In the genomic region with DNA sequence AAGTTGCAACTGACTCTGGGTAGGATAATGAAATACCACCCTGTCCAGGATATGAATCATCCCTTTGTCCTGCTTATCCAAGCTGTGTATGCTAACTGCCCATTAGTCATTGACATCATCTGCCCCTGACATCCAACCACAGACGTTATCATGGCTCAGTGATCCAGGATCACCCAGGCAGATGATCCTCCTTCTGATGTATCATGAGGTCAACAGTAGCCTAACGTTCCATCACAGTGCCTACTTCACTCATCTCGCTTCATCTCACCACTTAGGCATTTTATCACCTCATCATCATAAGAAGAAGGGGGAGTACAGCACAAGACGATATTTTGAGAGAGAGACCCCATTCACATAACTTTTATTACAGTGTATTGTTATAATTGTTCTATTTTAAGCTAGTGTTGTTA, we compare ENCODE assay signal across 12 cellular contexts. TPM values are rescaled to one million over a fixed set of nuclear protein-coding genes. Genes with fewer than 3 reads are reported as not detected.
DNase-seq lines count a peak whose midpoint lies in the region; ATAC-seq, FAIRE-seq and TF ChIP-seq lines count a peak whose summit lies in the region.
"Had no signal": no experiment of that assay in that cellular context is flagged by ENCODE, and none has a peak within 500 bp of the region (broad histone marks: within the 10 kb centered on the region; RNA-seq: fewer than 3 reads in every experiment).

No MANE protein-coding gene starts in this region.

- no peak overlapping the region for H3K27ac Mint-ChIP-seq in mesothelial cell of epicardium
- H3K27ac Mint-ChIP-seq: activated naive CD4-positive, alpha-beta T cell treated with anti-CD3 and anti-CD28 coated beads, Interleukin-2, amount 50 U/mL, for 24 hours had no signal

- FAIRE-seq in GM19239 (lab: Jason Lieb, UNC): no peak

- peak overlapping the region; percentile 71 for H3K4me2 ChIP-seq in skeletal muscle satellite cell (ENCODE audit: low read length)

- H3K27ac ChIP-seq in SJCRH30 (peak overlapping the region; percentile 37; the same call in 1 of the 2 replicates), esophagus muscularis mucosa (replicated peaks in 1 of 4) (no peak overlapping the region)
- H3K27ac ChIP-seq: right lobe of liver, stomach had no signal

- TF ChIP-seq EP300 in esophagus muscularis mucosa (IDR thresholded peaks at IDR 0.05): no peak

- H3K4me1 Mint-ChIP-seq in mesothelial cell of epicardium: no peaks in the 10 kb centered on the region
- H3K4me1 Mint-ChIP-seq: activated naive CD4-positive, alpha-beta T cell treated with anti-CD3 and anti-CD28 coated beads, Interleukin-2, amount 50 U/mL, for 24 hours had no signal

- no peak for TF ChIP-seq POLR2A in esophagus muscularis mucosa (IDR thresholded peaks at IDR 0.05; ENCODE audit: low read depth)

- no peak overlapping the region for H3K4me3 ChIP-seq in SJCRH30
- H3K4me3 ChIP-seq in skeletal muscle satellite cell (ENCODE audit: low read length): peak overlapping the region; percentile 6
- H3K4me3 ChIP-seq in esophagus muscularis mucosa: no peak overlapping the region
- H3K4me3 ChIP-seq: right lobe of liver, stomach had no signal

- TF ChIP-seq CTCF in mesothelial cell of epicardium (IDR thresholded peaks at IDR 0.05; ENCODE audit: unreplicated experiment): no peak
- TF ChIP-seq CTCF in esophagus muscularis mucosa (IDR thresholded peaks at IDR 0.05): no peak

- peaks cover 11% of the 10 kb centered on the region for H3K4me1 ChIP-seq in SJCRH30
- H3K4me1 ChIP-seq in skeletal muscle satellite cell (ENCODE audit: control insufficient read depth, insufficient read depth, low read length): peaks cover 19% of the 10 kb centered on the region
- no peaks in the 10 kb centered on the region for H3K4me1 ChIP-seq in esophagus muscularis mucosa

- peak overlapping the region; percentile 51 for H3K9ac ChIP-seq in skeletal muscle satellite cell (ENCODE audit: low read depth, low read length)

- H3K4me3 Mint-ChIP-seq in mesothelial cell of epicardium: no peak overlapping the region
- H3K4me3 Mint-ChIP-seq: activated naive CD4-positive, alpha-beta T cell treated with anti-CD3 and anti-CD28 coated beads, Interleukin-2, amount 50 U/mL, for 24 hours had no signal

- DNase-seq in HCEC 1CT: peak; percentile 99
- peak; percentile 51 to 62 for DNase-seq in SJCRH30
- no peak for DNase-seq in mesothelial cell of epicardium (ENCODE audit: low spot score in 2 of 2, unreplicated experiment in 2 of 2)
- no peak for DNase-seq in esophagus muscularis mucosa (ENCODE audit: extremely low spot score)
- no peak for DNase-seq in GM19239 (ENCODE audit: insufficient read length, low spot score)
- DNase-seq: NCI-H2081, right lobe of liver, stomach, T-helper 2 cell had no signal

- no peaks in the 10 kb centered on the region for H3K27me3 Mint-ChIP-seq in mesothelial cell of epicardium (ENCODE audit: low read depth)
- H3K27me3 Mint-ChIP-seq: activated naive CD4-positive, alpha-beta T cell treated with anti-CD3 and anti-CD28 coated beads, Interleukin-2, amount 50 U/mL, for 24 hours had no signal

- no peaks in the 10 kb centered on the region for H3K36me3 Mint-ChIP-seq in mesothelial cell of epicardium
- H3K36me3 Mint-ChIP-seq: activated naive CD4-positive, alpha-beta T cell treated with anti-CD3 and anti-CD28 coated beads, Interleukin-2, amount 50 U/mL, for 24 hours had no signal

- H3K36me3 ChIP-seq in SJCRH30 (no peaks in the 10 kb centered on the region), skeletal muscle satellite cell (ENCODE audit: insufficient read depth, low read length) (no peaks in the 10 kb centered on the region), esophagus muscularis mucosa (no peaks in the 10 kb centered on the region)
- H3K36me3 ChIP-seq: right lobe of liver, stomach had no signal

- H3K9me3 Mint-ChIP-seq in mesothelial cell of epicardium: no peaks in the 10 kb centered on the region
- H3K9me3 Mint-ChIP-seq: activated naive CD4-positive, alpha-beta T cell treated with anti-CD3 and anti-CD28 coated beads, Interleukin-2, amount 50 U/mL, for 24 hours had no signal

- intact Hi-C loops in esophagus muscularis mucosa (cut with DNase I): no loop called here

- no peaks in the 10 kb centered on the region for H3K9me3 ChIP-seq in SJCRH30 (replicated peaks)
- H3K9me3 ChIP-seq in skeletal muscle satellite cell (replicated peaks; ENCODE audit: low read length): no peaks in the 10 kb centered on the region
- no peaks in the 10 kb centered on the region for H3K9me3 ChIP-seq in esophagus muscularis mucosa
- H3K9me3 ChIP-seq: right lobe of liver, stomach had no signal

- H3K27me3 ChIP-seq in SJCRH30 (no peaks in the 10 kb centered on the region), skeletal muscle satellite cell (ENCODE audit: control insufficient read depth, insufficient read depth, low read length) (no peaks in the 10 kb centered on the region), esophagus muscularis mucosa (peaks cover 0 to 4% (median 0%) of the 10 kb centered on the region in 4 donors)
- H3K27me3 ChIP-seq: right lobe of liver, stomach had no signal

- peak; percentile 50 for ATAC-seq in esophagus mucosa

- 45% methylated on average over 4 of the region's 4 CpGs for WGBS in esophagus muscularis mucosa

RNA-seq across cellular contexts. Expression of gene BTN3A2, which starts 13.4 kb away (rescaled TPM):
- 0.77 and 0.79 TPM in 2 replicates for total RNA-seq in SJCRH30 (2014; rRNA removed; shearing (Covaris generic))
- 2.7 TPM for total RNA-seq in esophagus mucosa
- 14.2 and 14.4 TPM in 2 replicates for total RNA-seq in skeletal muscle satellite cell (2012; rRNA removed)
- total RNA-seq in mesothelial cell of epicardium: 19.2 to 21.5 TPM (median 21.3 TPM) in 3 replicates
- total RNA-seq in esophagus muscularis mucosa: 10 to 100 TPM in 2 of 4 donors, 1 to 10 TPM in 2; 6.6 to 14.1 (median 11.2) TPM

RNA-seq across cellular contexts. Expression of gene BTN2A2, which starts 31.4 kb away (rescaled TPM):
- 8.5 and 11.4 TPM in 2 replicates for total RNA-seq in SJCRH30 (2014; rRNA removed; shearing (Covaris generic))
- 2.4 TPM for total RNA-seq in esophagus mucosa
- 4.6 and 5.7 TPM in 2 replicates for total RNA-seq in skeletal muscle satellite cell (2012; rRNA removed)
- 37.9 to 39.0 TPM (median 38.4 TPM) in 3 replicates for total RNA-seq in mesothelial cell of epicardium
- 1 to 10 TPM; 6.1 to 7.7 (median 6.9) TPM for total RNA-seq in esophagus muscularis mucosa

RNA-seq across cellular contexts. Expression of gene BTN3A1, which starts 50.5 kb away (rescaled TPM):
- 0.51 and 0.81 TPM in 2 replicates for total RNA-seq in SJCRH30 (2014; rRNA removed; shearing (Covaris generic))
- total RNA-seq in esophagus mucosa (6.2 TPM), mesothelial cell of epicardium (37.2 to 39.8 TPM (median 39.0 TPM) in 3 replicates), esophagus muscularis mucosa (10 to 100 TPM in 1 of 4 donors, 1 to 10 TPM in 3; 5.3 to 12.9 (median 6.9) TPM)
- 7.2 and 10.6 TPM in 2 replicates for total RNA-seq in skeletal muscle satellite cell (2012; rRNA removed)

Comparison
In these comparisons a context has a peak if more than half of its experiments do, and no peak if none do; other contexts are left out.
1. DNase-seq: peak in HCEC 1CT (single experiment) and SJCRH30 (2 of 2); none in mesothelial cell of epicardium (0 of 2), esophagus muscularis mucosa (single experiment) and GM19239 (single experiment).